17 cellular contexts compared by ENCODE assay signal in genomic region chr11:90722552-90723190, GRCh38.
DNase-seq lines count a peak whose midpoint lies in the region; ATAC-seq, FAIRE-seq and TF ChIP-seq lines count a peak whose summit lies in the region.
"Had no signal": no experiment of that assay in that cellular context is flagged by ENCODE, and none has a peak within 500 bp of the region (broad histone marks: within the 10 kb centered on the region; RNA-seq: fewer than 3 reads in every experiment).

No MANE protein-coding gene starts in this region.

- H2AFZ ChIP-seq in OCI-LY3 (ENCODE audit: low read depth, low read length) (no peak overlapping the region; the same call in 1 of the 2 replicates), H1 (ENCODE audit: low read length) (peak overlapping the region; percentile 95; the same call in 1 of the 2 replicates)

- peak overlapping the region; percentile 62; the same call in 1 of the 2 replicates for H2BK12ac ChIP-seq in H1 (ENCODE audit: low read depth, low read length)

- no peak overlapping the region for H3K18ac ChIP-seq in H1 (ENCODE audit: extremely low read depth, low read length)

- H3K14ac ChIP-seq in H1 (ENCODE audit: insufficient read length) = no peak overlapping the region

- POLR2A ChIA-PET in A549 (lab: Yijun Ruan, JAX) (no interaction called here), H1 (lab: Charles Lee; ENCODE audit: partially characterized antibody) (no interaction called here)

- H3K79me2 ChIP-seq in OCI-LY3 (ENCODE audit: low read length) = no peaks in the 10 kb centered on the region
- H3K79me2 ChIP-seq in H1 (ENCODE audit: control insufficient read depth in 1 of 2, insufficient read depth in 2 of 2, low read length in 2 of 2) = no peaks in the 10 kb centered on the region

- DNase-seq in A549 (ENCODE audit: low read depth in 1 of 2, low spot score in 1 of 2) (peak in 1 of 2 experiments; percentile 14), H4 (ENCODE audit: low spot score) (peak; percentile 14), H1 (ENCODE audit: low read depth in 1 of 2, low spot score in 2 of 2) (no peak), Ammon's horn (ENCODE audit: low spot score) (no peak), NCI-H2171 treated with DMSO at 0.1 percent for 48 hours (lab: John Stamatoyannopoulos, UW) (no peak), A172 (ENCODE audit: low spot score) (no peak)
- DNase-seq: brain microvascular endothelial cell; HFFc6; NCI-H1417; right lobe of liver; stimulated activated CD4-positive, alpha-beta T cell treated with anti-CD3 and anti-CD28 coated beads, Interleukin-1b, Interleukin-23, amount 100 ng/mL, for 48 hours; stimulated activated naive CD8-positive, alpha-beta T cell treated with anti-CD3 and anti-CD28 coated beads, Interleukin-15, Interleukin-2, amounts not matched to agents 100 U/mL and 50 U/mL, for 24 hours; transverse colon had no signal

- H4K8ac ChIP-seq in H1 (ENCODE audit: extremely low read depth, insufficient read depth, low read length) = no peak overlapping the region

- H2BK20ac ChIP-seq in H1 (ENCODE audit: low read length) = no peak overlapping the region

- no peak overlapping the region for H3K9ac ChIP-seq in OCI-LY3 (ENCODE audit: low read length)
- no peak overlapping the region for H3K9ac ChIP-seq in H1 (replicated peaks in 1 of 4; ENCODE audit: extremely low read depth in 1 of 4, low read depth in 3 of 4, low read length in 3 of 4)
- H3K9ac ChIP-seq: KMS-11 had no signal

- no peak for TF ChIP-seq EP300 in A549 (IDR thresholded peaks at IDR 0.05)
- no peak for TF ChIP-seq EP300 in H1 (IDR thresholded peaks at IDR 0.05; ENCODE audit: borderline replicate concordance in 1 of 2, low read depth in 2 of 2, low read length in 2 of 2)

- no peak overlapping the region for H3K4ac ChIP-seq in H1 (replicated peaks; ENCODE audit: insufficient read length, low read depth, low read length)

- H3K4me3 ChIP-seq in A549 = no peak overlapping the region
- no peak overlapping the region for H3K4me3 ChIP-seq in OCI-LY3 (ENCODE audit: low read length)
- H3K4me3 ChIP-seq in H1 (ENCODE audit: extremely low read depth in 1 of 4, insufficient read depth in 2 of 4, low read depth in 3 of 4, low read length in 4 of 4) = no peak overlapping the region
- H3K4me3 ChIP-seq: right lobe of liver, transverse colon had no signal

- CTCF ChIA-PET in A549 (lab: Yijun Ruan, JAX) (no interaction called here), H1 (lab: Charles Lee; ENCODE audit: partially characterized antibody) (no interaction called here)

- H4K91ac ChIP-seq in H1 (replicated peaks; ENCODE audit: insufficient read length, low read length) = no peak overlapping the region

- TF ChIP-seq CTCF in A549 (IDR thresholded peaks at IDR 0.05) = no peak
- TF ChIP-seq CTCF in OCI-LY3 (IDR thresholded peaks at IDR 0.05; ENCODE audit: low read depth, low read length) = no peak
- TF ChIP-seq CTCF in H1 (IDR thresholded peaks at IDR 0.05; ENCODE audit: control extremely low read depth in 1 of 3, insufficient read depth in 1 of 3, low read depth in 1 of 3, low read length in 3 of 3) = no peak

- FAIRE-seq in A549 (lab: Jason Lieb, UNC) (no peak), H1 (lab: Jason Lieb, UNC) (no peak)

- H3K36me3 ChIP-seq in OCI-LY3 (replicated peaks; ENCODE audit: low read depth, low read length) (peaks cover 12% of the 10 kb centered on the region), H1 (ENCODE audit: control insufficient read depth in 2 of 4, insufficient read depth in 4 of 4, low read length in 3 of 4) (no peaks in the 10 kb centered on the region)
- H3K36me3 ChIP-seq: brain microvascular endothelial cell, right lobe of liver, transverse colon had no signal

- ATAC-seq in A549 (no peak), GM21367 (IDR thresholded peaks at IDR 0.05; ENCODE audit: unreplicated experiment) (no peak)
- ATAC-seq: activated T-helper 17 cell treated with anti-CD3 and anti-CD28 coated beads, Interleukin-2, amount 50 U/mL, for 72 hours; stimulated activated naive CD8-positive, alpha-beta T cell treated with anti-CD3 and anti-CD28 coated beads, Interleukin-15, Interleukin-2, amounts not matched to agents 100 U/mL and 50 U/mL, for 24 hours had no signal

- no peaks in the 10 kb centered on the region for H3K23me2 ChIP-seq in H1 (ENCODE audit: low read depth, low read length)

- H3K4me2 ChIP-seq in A549 = no peak overlapping the region
- H3K4me2 ChIP-seq in OCI-LY3 (ENCODE audit: low read length) = peak overlapping the region; percentile 23
- H3K4me2 ChIP-seq in H1 (ENCODE audit: insufficient read depth in 1 of 2, low read depth in 2 of 2, low read length in 2 of 2) = no peak overlapping the region
- H3K4me2 ChIP-seq: KMS-11 had no signal

- no peak overlapping the region for H3K56ac ChIP-seq in H1 (replicated peaks; ENCODE audit: insufficient read length, low read depth, low read length)

- no peak overlapping the region for H2BK5ac ChIP-seq in H1 (ENCODE audit: low read depth, low read length)

- H3K79me1 ChIP-seq in H1 (ENCODE audit: low read depth, low read length) = no peaks in the 10 kb centered on the region

- H3K23ac ChIP-seq in H1 (ENCODE audit: insufficient read length) = no peak overlapping the region

- H3K4me1 ChIP-seq in A549 (no peaks in the 10 kb centered on the region), OCI-LY3 (ENCODE audit: low read length) (peaks cover 23% of the 10 kb centered on the region), H1 (replicated peaks in 1 of 4; ENCODE audit: control insufficient read depth in 3 of 4, insufficient read depth in 4 of 4, low read length in 3 of 4) (0 out of 7 replicates have a peak, but pooled peaks cover 0 to 2% (median 0%) of the 10 kb centered on the region in 4 experiments)
- H3K4me1 ChIP-seq: right lobe of liver, transverse colon had no signal

- WGBS in A549 (ENCODE audit: missing lambda C conversion rate) = 38% methylated on average over 3 of the region's 3 CpGs
- WGBS in H1 (ENCODE audit: extremely low coverage in 1 of 2, insufficient coverage in 1 of 2, insufficient read length in 1 of 2, insufficient replicate concordance in 2 of 2, low coverage in 1 of 2, low lambda C conversion rate in 2 of 2, missing lambda C conversion rate in 1 of 2), 2 experiments = 68% methylated on average over 3 of the region's 3 CpGs; no CpG with 5 or more reads in 1 of the 2 experiments

- no peak overlapping the region for H4K5ac ChIP-seq in H1 (ENCODE audit: insufficient read length, low read depth, low read length)

- H3K27me3 ChIP-seq in OCI-LY3 (ENCODE audit: low read depth, low read length) (no peaks in the 10 kb centered on the region), H1 (replicated peaks in 1 of 4; ENCODE audit: control insufficient read depth in 3 of 4, extremely low read depth in 1 of 4, insufficient read depth in 3 of 4, low read length in 3 of 4) (no peaks in the 10 kb centered on the region)
- H3K27me3 ChIP-seq: brain microvascular endothelial cell, right lobe of liver, transverse colon had no signal

- H2AK5ac ChIP-seq in H1 (ENCODE audit: low read depth, low read length) = no peak overlapping the region

- no peak overlapping the region for H2BK15ac ChIP-seq in H1 (ENCODE audit: low read length)

- no peaks in the 10 kb centered on the region for H4K20me1 ChIP-seq in OCI-LY3 (ENCODE audit: insufficient read depth, low read length)
- no peaks in the 10 kb centered on the region for H4K20me1 ChIP-seq in H1 (replicated peaks in 1 of 2; ENCODE audit: control insufficient read depth in 1 of 2, insufficient read depth in 2 of 2, low read length in 2 of 2)

- TF ChIP-seq POLR2A in A549 (IDR thresholded peaks at IDR 0.05; ENCODE audit: low read length) = no peak
- TF ChIP-seq POLR2A in H1 (IDR thresholded peaks at IDR 0.05; ENCODE audit: control extremely low read depth in 1 of 2, low read depth in 2 of 2, low read length in 2 of 2) = no peak

- H3K9me3 ChIP-seq in A549 (no peaks in the 10 kb centered on the region), OCI-LY3 (ENCODE audit: insufficient read depth, low read length) (peaks cover 6% of the 10 kb centered on the region), H1 (ENCODE audit: insufficient read depth in 2 of 2, low read depth in 1 of 2, low read length in 1 of 2) (no peaks in the 10 kb centered on the region)
- H3K9me3 ChIP-seq: right lobe of liver had no signal

- TF ChIP-seq RAD21 in A549 (conservative IDR thresholded peaks at IDR 0.05 in 1 of 2, IDR thresholded peaks at IDR 0.05 in 1 of 2) = no peak
- TF ChIP-seq RAD21 in H1 (IDR thresholded peaks at IDR 0.05 in 1 of 2, conservative IDR thresholded peaks at IDR 0.05 in 1 of 2; ENCODE audit: low read depth in 2 of 2, low read length in 2 of 2) = no peak

- no peak overlapping the region for H2BK120ac ChIP-seq in H1 (replicated peaks; ENCODE audit: low read depth, low read length)

- H3K27ac ChIP-seq in A549 (no peak overlapping the region), OCI-LY3 (ENCODE audit: low read length) (peak overlapping the region; percentile 65), H1 (ENCODE audit: low read depth, low read length) (no peak overlapping the region)
- H3K27ac ChIP-seq: brain microvascular endothelial cell, KMS-11, right lobe of liver, transverse colon had no signal

TF ChIP-seq in A549, 52 proteins besides CTCF, POLR2A, EP300 and RAD21 (continues in another document):
- TF ChIP-seq HMGXB4 (CRISPR knock-in tag; IDR thresholded peaks at IDR 0.05; ENCODE audit: borderline replicate concordance) = no peak

TF ChIP-seq in H1, 55 proteins besides CTCF, POLR2A, EP300 and RAD21:
- no peak for TF ChIP-seq USF2 (IDR thresholded peaks at IDR 0.05; ENCODE audit: low read length)
- TF ChIP-seq CEBPB (IDR thresholded peaks at IDR 0.05; ENCODE audit: low read depth, low read length) = peak; percentile 75
- no peak for TF ChIP-seq E2F6 (IDR thresholded peaks at IDR 0.05)
- peak; percentile 81 for TF ChIP-seq SRF (IDR thresholded peaks at IDR 0.05; ENCODE audit: low read depth, low read length)

Comparison
In these comparisons a context has a peak if more than half of its experiments do, and no peak if none do; other contexts are left out.
1. Of the 18 proteins assayed by ChIP-seq in both H1 and A549: peak only in H1: CEBPB; only in A549: MAFK; in both: none; in neither: 16.